In genomic region chr11:72102946-72103753, GRCh38 we compare ENCODE assay signal across 8 cellular contexts. TPM values are rescaled to one million over a fixed set of nuclear protein-coding genes. Genes with fewer than 3 reads are reported as not detected.
DNase-seq lines count a peak whose midpoint lies in the region; ATAC-seq, FAIRE-seq and TF ChIP-seq lines count a peak whose summit lies in the region.

Gene LAMTOR1 (minus strand): TSS chr11:72103297. CDS start chr11:72103224, 73 bp downstream.

- no peaks in the 10 kb centered on the region for H3K9me3 ChIP-seq in keratinocyte (ENCODE audit: control insufficient read depth, low read depth, low read length)

- H2AFZ ChIP-seq in keratinocyte (ENCODE audit: control insufficient read depth, low read length), result peak within 1 kb of the TSS; percentile 81

- DNase-seq in AG10803 (ENCODE audit: low read depth) (peak; percentile 99), NCI-H460 (ENCODE audit: extremely low read depth, low read depth) (peak; percentile 96), cerebellar nuclear complex (lab: John Stamatoyannopoulos, UW) (peak; percentile 75 to 96), keratinocyte (ENCODE audit: low read depth, low spot score) (peak; percentile 95)
- peak; percentile 97 for DNase-seq in activated CD4-positive, CD25-positive, alpha-beta regulatory T cell treated with anti-CD3 and anti-CD28 coated beads, Interleukin-2, amount 50 U/mL, for 72 hours
- DNase-seq in stimulated activated CD4-positive, alpha-beta T cell treated with anti-CD3 and anti-CD28 coated beads, Interleukin-15, amount 100 ng/mL, for 1 hour (ENCODE audit: low read depth in 1 of 2, low spot score in 1 of 2), result peak; percentile 91 to 94

- FAIRE-seq in keratinocyte (lab: Jason Lieb, UNC), result no peak

- H3K79me2 ChIP-seq in keratinocyte (ENCODE audit: control insufficient read depth, insufficient read depth, low read length), result peaks cover 44% of the 10 kb centered on the region

- ATAC-seq in GM19035 (IDR thresholded peaks at IDR 0.05; ENCODE audit: unreplicated experiment), result peak; percentile 88
- ATAC-seq in HG03354 (IDR thresholded peaks at IDR 0.05; ENCODE audit: poor library complexity, severe bottlenecking, unreplicated experiment), result peak; percentile 92

- peak within 1 kb of the TSS; percentile 95 for H3K27ac ChIP-seq in keratinocyte (ENCODE audit: control insufficient read depth, insufficient read depth, low read length)

- no peaks in the 10 kb centered on the region for H3K27me3 ChIP-seq in keratinocyte (ENCODE audit: control insufficient read depth, extremely low read depth, insufficient read depth, low read length)

- peak within 1 kb of the TSS; percentile 97 for H3K9ac ChIP-seq in keratinocyte (ENCODE audit: control insufficient read depth, extremely low read depth, insufficient read depth, low read length)

- no peaks in the 10 kb centered on the region for H4K20me1 ChIP-seq in keratinocyte (ENCODE audit: control insufficient read depth, extremely low read depth, insufficient read depth, low read length)

- peak within 1 kb of the TSS; percentile 97 for H3K4me2 ChIP-seq in keratinocyte (ENCODE audit: control insufficient read depth, extremely low read depth, insufficient read depth, low read depth, low read length)

- peaks cover 36% of the 10 kb centered on the region for H3K4me1 ChIP-seq in keratinocyte (ENCODE audit: control insufficient read depth, extremely low read depth, insufficient read depth, low read length)

- no peaks in the 10 kb centered on the region for H3K9me1 ChIP-seq in keratinocyte (ENCODE audit: control insufficient read depth, extremely low read depth, insufficient read depth, low read length)

- H3K4me3 ChIP-seq in AG10803 (ENCODE audit: low read length) (peak within 1 kb of the TSS; percentile 95), keratinocyte (ENCODE audit: control insufficient read depth in 2 of 3, extremely low read depth in 1 of 3, insufficient read depth in 2 of 3, low read depth in 1 of 3, low read length in 3 of 3) (peak within 1 kb of the TSS; percentile 62 to 99 (median 94))

- H3K36me3 ChIP-seq in keratinocyte (ENCODE audit: control insufficient read depth in 2 of 2, extremely low read depth in 1 of 2, insufficient read depth in 2 of 2, low read length in 2 of 2), result peaks cover 9 to 36% of the 10 kb centered on the region in 2 experiments

- dilution Hi-C loops in keratinocyte (cut with MboI; ENCODE audit: extremely low pct_ligation_motif_present, low sequenced_read_pairs), result no loop called here

- TF ChIP-seq CTCF in AG10803 (conservative IDR thresholded peaks at IDR 0.05; ENCODE audit: low read length) (peak; percentile 50), keratinocyte (optimal IDR thresholded peaks at IDR 0.05 in 1 of 3, IDR thresholded peaks at IDR 0.05 in 1 of 3, conservative IDR thresholded peaks at IDR 0.05 in 1 of 3; ENCODE audit: extremely low read depth in 1 of 3, insufficient read depth in 2 of 3, low read length in 3 of 3) (peak; percentile 30 to 43 (median 37))

RNA-seq across cellular contexts. Expression of gene LAMTOR1, which starts in this region (rescaled TPM):
- 49.7 and 51.6 TPM in 2 replicates for total RNA-seq in NCI-H460 (2014; rRNA removed; shearing (Covaris generic))
- polyA plus RNA-seq in NCI-H460 (2014; cell fraction: nucleus; rRNA removed), result 45.6 and 76.8 TPM in 2 replicates
- polyA plus RNA-seq in keratinocyte, result 88.5 to 151 TPM (median 131 TPM) in 3 replicates
- 8.6 TPM for polyA plus RNA-seq in keratinocyte (2011; ENCODE audit: low read depth)
- 134 and 162 TPM in 2 replicates for polyA plus RNA-seq in keratinocyte (2011; cell fraction: cytosol; rRNA removed)
- 63.4 and 68.9 TPM in 2 replicates for polyA plus RNA-seq in keratinocyte (2011; cell fraction: nucleus; rRNA removed)
- polyA plus RNA-seq in keratinocyte (2012; ENCODE audit: low replicate concordance), result 82.4 and 135 TPM in 2 replicates
- 210 to 319 TPM (median 261 TPM) in 3 replicates for polyA minus RNA-seq in keratinocyte
- 159 TPM for polyA minus RNA-seq in keratinocyte (2011; cell fraction: cytosol; rRNA and poly(A)+ RNA removed)
- 28.0 and 29.3 TPM in 2 replicates for polyA minus RNA-seq in keratinocyte (2011; cell fraction: nucleus; rRNA and poly(A)+ RNA removed)

Comparison
In these comparisons a context has a peak if more than half of its experiments do, and no peak if none do; other contexts are left out.
1. Peak in every context shown above with its lines: DNase-seq, ATAC-seq, H3K4me3 ChIP-seq and H3K27ac ChIP-seq.